2 cellular contexts compared by ENCODE assay signal in the genomic region with DNA sequence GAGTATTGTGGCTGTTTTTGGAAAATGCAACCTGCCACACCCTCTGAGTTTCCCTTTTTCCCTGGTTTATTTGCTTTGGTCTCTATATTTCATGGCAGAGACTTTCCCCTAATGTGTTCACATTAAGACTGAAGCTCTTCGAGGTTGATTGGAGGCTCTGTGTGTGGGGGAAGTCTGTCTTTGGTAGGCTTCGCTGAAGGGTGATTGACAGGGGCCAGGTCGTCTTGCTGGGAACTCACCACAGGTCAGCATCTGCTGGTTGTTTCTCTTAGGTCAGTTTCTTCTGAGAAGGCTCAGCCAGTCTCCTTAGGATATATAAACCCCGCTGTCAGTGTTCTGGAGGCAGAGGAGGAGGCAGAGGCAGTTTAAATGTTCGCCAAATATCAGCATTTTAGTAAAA.
TF ChIP-seq lines count a peak whose summit lies in the region.

No MANE protein-coding gene starts in this region.

TF ChIP-seq in WTC11, 78 proteins besides CTCF, POLR2A, EP300 and RAD21:
- TF ChIP-seq, protein P1, sequence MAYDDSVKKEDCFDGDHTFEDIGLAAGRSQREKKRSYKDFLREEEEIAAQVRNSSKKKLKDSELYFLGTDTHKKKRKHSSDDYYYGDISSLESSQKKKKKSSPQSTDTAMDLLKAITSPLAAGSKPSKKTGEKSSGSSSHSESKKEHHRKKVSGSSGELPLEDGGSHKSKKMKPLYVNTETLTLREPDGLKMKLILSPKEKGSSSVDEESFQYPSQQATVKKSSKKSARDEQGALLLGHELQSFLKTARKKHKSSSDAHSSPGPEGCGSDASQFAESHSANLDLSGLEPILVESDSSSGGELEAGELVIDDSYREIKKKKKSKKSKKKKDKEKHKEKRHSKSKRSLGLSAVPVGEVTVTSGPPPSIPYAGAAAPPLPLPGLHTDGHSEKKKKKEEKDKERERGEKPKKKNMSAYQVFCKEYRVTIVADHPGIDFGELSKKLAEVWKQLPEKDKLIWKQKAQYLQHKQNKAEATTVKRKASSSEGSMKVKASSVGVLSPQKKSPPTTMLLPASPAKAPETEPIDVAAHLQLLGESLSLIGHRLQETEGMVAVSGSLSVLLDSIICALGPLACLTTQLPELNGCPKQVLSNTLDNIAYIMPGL (CRISPR knock-in tag; IDR thresholded peaks at IDR 0.05), result no peak
- TF ChIP-seq, protein P2, sequence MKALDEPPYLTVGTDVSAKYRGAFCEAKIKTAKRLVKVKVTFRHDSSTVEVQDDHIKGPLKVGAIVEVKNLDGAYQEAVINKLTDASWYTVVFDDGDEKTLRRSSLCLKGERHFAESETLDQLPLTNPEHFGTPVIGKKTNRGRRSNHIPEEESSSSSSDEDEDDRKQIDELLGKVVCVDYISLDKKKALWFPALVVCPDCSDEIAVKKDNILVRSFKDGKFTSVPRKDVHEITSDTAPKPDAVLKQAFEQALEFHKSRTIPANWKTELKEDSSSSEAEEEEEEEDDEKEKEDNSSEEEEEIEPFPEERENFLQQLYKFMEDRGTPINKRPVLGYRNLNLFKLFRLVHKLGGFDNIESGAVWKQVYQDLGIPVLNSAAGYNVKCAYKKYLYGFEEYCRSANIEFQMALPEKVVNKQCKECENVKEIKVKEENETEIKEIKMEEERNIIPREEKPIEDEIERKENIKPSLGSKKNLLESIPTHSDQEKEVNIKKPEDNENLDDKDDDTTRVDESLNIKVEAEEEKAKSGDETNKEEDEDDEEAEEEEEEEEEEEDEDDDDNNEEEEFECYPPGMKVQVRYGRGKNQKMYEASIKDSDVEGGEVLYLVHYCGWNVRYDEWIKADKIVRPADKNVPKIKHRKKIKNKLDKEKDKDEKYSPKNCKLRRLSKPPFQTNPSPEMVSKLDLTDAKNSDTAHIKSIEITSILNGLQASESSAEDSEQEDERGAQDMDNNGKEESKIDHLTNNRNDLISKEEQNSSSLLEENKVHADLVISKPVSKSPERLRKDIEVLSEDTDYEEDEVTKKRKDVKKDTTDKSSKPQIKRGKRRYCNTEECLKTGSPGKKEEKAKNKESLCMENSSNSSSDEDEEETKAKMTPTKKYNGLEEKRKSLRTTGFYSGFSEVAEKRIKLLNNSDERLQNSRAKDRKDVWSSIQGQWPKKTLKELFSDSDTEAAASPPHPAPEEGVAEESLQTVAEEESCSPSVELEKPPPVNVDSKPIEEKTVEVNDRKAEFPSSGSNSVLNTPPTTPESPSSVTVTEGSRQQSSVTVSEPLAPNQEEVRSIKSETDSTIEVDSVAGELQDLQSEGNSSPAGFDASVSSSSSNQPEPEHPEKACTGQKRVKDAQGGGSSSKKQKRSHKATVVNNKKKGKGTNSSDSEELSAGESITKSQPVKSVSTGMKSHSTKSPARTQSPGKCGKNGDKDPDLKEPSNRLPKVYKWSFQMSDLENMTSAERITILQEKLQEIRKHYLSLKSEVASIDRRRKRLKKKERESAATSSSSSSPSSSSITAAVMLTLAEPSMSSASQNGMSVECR (CRISPR knock-in tag; IDR thresholded peaks at IDR 0.05; ENCODE audit: borderline replicate concordance), result no peak
- TF ChIP-seq SMAD3 (CRISPR knock-in tag; IDR thresholded peaks at IDR 0.05; ENCODE audit: borderline replicate concordance), result no peak
- TF ChIP-seq, protein P3, sequence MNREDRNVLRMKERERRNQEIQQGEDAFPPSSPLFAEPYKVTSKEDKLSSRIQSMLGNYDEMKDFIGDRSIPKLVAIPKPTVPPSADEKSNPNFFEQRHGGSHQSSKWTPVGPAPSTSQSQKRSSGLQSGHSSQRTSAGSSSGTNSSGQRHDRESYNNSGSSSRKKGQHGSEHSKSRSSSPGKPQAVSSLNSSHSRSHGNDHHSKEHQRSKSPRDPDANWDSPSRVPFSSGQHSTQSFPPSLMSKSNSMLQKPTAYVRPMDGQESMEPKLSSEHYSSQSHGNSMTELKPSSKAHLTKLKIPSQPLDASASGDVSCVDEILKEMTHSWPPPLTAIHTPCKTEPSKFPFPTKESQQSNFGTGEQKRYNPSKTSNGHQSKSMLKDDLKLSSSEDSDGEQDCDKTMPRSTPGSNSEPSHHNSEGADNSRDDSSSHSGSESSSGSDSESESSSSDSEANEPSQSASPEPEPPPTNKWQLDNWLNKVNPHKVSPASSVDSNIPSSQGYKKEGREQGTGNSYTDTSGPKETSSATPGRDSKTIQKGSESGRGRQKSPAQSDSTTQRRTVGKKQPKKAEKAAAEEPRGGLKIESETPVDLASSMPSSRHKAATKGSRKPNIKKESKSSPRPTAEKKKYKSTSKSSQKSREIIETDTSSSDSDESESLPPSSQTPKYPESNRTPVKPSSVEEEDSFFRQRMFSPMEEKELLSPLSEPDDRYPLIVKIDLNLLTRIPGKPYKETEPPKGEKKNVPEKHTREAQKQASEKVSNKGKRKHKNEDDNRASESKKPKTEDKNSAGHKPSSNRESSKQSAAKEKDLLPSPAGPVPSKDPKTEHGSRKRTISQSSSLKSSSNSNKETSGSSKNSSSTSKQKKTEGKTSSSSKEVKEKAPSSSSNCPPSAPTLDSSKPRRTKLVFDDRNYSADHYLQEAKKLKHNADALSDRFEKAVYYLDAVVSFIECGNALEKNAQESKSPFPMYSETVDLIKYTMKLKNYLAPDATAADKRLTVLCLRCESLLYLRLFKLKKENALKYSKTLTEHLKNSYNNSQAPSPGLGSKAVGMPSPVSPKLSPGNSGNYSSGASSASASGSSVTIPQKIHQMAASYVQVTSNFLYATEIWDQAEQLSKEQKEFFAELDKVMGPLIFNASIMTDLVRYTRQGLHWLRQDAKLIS (CRISPR knock-in tag; IDR thresholded peaks at IDR 0.05; ENCODE audit: borderline replicate concordance), result no peak
- TF ChIP-seq, protein P4, sequence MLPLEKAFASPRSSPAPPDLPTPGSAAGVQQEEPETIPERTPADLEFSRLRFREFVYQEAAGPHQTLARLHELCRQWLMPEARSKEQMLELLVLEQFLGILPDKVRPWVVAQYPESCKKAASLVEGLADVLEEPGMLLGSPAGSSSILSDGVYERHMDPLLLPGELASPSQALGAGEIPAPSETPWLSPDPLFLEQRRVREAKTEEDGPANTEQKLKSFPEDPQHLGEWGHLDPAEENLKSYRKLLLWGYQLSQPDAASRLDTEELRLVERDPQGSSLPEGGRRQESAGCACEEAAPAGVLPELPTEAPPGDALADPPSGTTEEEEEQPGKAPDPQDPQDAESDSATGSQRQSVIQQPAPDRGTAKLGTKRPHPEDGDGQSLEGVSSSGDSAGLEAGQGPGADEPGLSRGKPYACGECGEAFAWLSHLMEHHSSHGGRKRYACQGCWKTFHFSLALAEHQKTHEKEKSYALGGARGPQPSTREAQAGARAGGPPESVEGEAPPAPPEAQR (CRISPR knock-in tag; IDR thresholded peaks at IDR 0.05), result no peak
- TF ChIP-seq, protein P5, sequence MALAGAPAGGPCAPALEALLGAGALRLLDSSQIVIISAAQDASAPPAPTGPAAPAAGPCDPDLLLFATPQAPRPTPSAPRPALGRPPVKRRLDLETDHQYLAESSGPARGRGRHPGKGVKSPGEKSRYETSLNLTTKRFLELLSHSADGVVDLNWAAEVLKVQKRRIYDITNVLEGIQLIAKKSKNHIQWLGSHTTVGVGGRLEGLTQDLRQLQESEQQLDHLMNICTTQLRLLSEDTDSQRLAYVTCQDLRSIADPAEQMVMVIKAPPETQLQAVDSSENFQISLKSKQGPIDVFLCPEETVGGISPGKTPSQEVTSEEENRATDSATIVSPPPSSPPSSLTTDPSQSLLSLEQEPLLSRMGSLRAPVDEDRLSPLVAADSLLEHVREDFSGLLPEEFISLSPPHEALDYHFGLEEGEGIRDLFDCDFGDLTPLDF (CRISPR knock-in tag; IDR thresholded peaks at IDR 0.05), result no peak
TF ChIP-seq in WTC11: peak in this region for 0.

TF ChIP-seq in H1, 55 proteins besides CTCF, POLR2A, EP300 and RAD21:
- TF ChIP-seq, protein P6, sequence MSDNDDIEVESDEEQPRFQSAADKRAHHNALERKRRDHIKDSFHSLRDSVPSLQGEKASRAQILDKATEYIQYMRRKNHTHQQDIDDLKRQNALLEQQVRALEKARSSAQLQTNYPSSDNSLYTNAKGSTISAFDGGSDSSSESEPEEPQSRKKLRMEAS (IDR thresholded peaks at IDR 0.05), result no peak
- TF ChIP-seq GABPA (IDR thresholded peaks at IDR 0.05; ENCODE audit: borderline replicate concordance, insufficient read depth, low read length), result no peak
- no peak for TF ChIP-seq CHD2 (IDR thresholded peaks at IDR 0.05; ENCODE audit: low read length)
- TF ChIP-seq CEBPB (IDR thresholded peaks at IDR 0.05; ENCODE audit: low read depth, low read length), result no peak
- no peak for TF ChIP-seq SP2 (IDR thresholded peaks at IDR 0.05; ENCODE audit: low read length)
- TF ChIP-seq BRCA1 (IDR thresholded peaks at IDR 0.05; ENCODE audit: low read depth, low read length), result no peak
- no peak for TF ChIP-seq EZH2 (IDR thresholded peaks at IDR 0.05; ENCODE audit: low read depth, low read length, severe bottlenecking)
- TF ChIP-seq KDM1A (IDR thresholded peaks at IDR 0.05; ENCODE audit: borderline replicate concordance, low read length), result no peak
- no peak for TF ChIP-seq RBBP5 (IDR thresholded peaks at IDR 0.05; ENCODE audit: borderline replicate concordance, low read depth, low read length)
- TF ChIP-seq FOSL1 (IDR thresholded peaks at IDR 0.05; ENCODE audit: insufficient read depth, low read depth, low read length), result no peak
- TF ChIP-seq SIX5 (IDR thresholded peaks at IDR 0.05; ENCODE audit: low read depth, low read length), result no peak
- TF ChIP-seq, protein P7, sequence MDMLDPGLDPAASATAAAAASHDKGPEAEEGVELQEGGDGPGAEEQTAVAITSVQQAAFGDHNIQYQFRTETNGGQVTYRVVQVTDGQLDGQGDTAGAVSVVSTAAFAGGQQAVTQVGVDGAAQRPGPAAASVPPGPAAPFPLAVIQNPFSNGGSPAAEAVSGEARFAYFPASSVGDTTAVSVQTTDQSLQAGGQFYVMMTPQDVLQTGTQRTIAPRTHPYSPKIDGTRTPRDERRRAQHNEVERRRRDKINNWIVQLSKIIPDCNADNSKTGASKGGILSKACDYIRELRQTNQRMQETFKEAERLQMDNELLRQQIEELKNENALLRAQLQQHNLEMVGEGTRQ (IDR thresholded peaks at IDR 0.05; ENCODE audit: low read length), result no peak
- TF ChIP-seq TCF12 (IDR thresholded peaks at IDR 0.05; ENCODE audit: low read depth, low read length), result no peak
